ENCODE assay signal across 19 cellular contexts in genomic region chr9:129242191-129242953, GRCh38.
DNase-seq lines count a peak whose midpoint lies in the region; ATAC-seq and TF ChIP-seq lines count a peak whose summit lies in the region.
"Had no signal": no experiment of that assay in that cellular context is flagged by ENCODE, and none has a peak within 500 bp of the region (broad histone marks: within the 10 kb centered on the region; RNA-seq: fewer than 3 reads in every experiment).

No MANE protein-coding gene starts in this region.

- peaks cover 34% of the 10 kb centered on the region for H3K4me1 Mint-ChIP-seq in stimulated activated naive CD8-positive, alpha-beta T cell treated with anti-CD3 and anti-CD28 coated beads, Interleukin-15, amount 100 ng/mL, for 72 hours
- H3K4me1 Mint-ChIP-seq in Calu3 (ENCODE audit: low read depth, unreplicated experiment) = peaks cover 8% of the 10 kb centered on the region

- H3K27me3 Mint-ChIP-seq in stimulated activated naive CD8-positive, alpha-beta T cell treated with anti-CD3 and anti-CD28 coated beads, Interleukin-15, amount 100 ng/mL, for 72 hours = no peaks in the 10 kb centered on the region
- peaks cover 14% of the 10 kb centered on the region for H3K27me3 Mint-ChIP-seq in Calu3 (ENCODE audit: unreplicated experiment)

- H3K9me3 ChIP-seq in heart left ventricle (no peaks in the 10 kb centered on the region), osteoblast (ENCODE audit: low read depth, low read length) (no peaks in the 10 kb centered on the region)
- H3K9me3 ChIP-seq: stomach had no signal

- peaks cover 6% of the 10 kb centered on the region for H3K36me3 Mint-ChIP-seq in Calu3 (ENCODE audit: insufficient read depth, unreplicated experiment)

- H3K4me2 ChIP-seq in osteoblast (ENCODE audit: insufficient read depth, low read length) = no peak overlapping the region
- H3K4me2 ChIP-seq: hepatocyte had no signal

- DNase-seq in stimulated activated naive CD8-positive, alpha-beta T cell treated with anti-CD3 and anti-CD28 coated beads, Interleukin-15, amount 100 ng/mL, for 72 hours = no peak
- DNase-seq in stimulated activated naive CD8-positive, alpha-beta T cell treated with anti-CD3 and anti-CD28 coated beads, Interleukin-15, Interleukin-2, amounts not matched to agents 100 U/mL and 50 U/mL, for 24 hours = no peak
- DNase-seq in heart left ventricle (peak in 3 of 5 donors; percentile 20 to 48 (median 22)), osteoblast (ENCODE audit: insufficient read length, low spot score, missing footprints) (no peak), Calu3 (no peak), RKO (ENCODE audit: low spot score) (no peak), AG20443 (ENCODE audit: low spot score) (no peak)
- no peak for DNase-seq in stimulated activated CD4-positive, alpha-beta T cell treated with anti-CD3 and anti-CD28 coated beads, Interleukin-4, amount 100 ng/mL, for 1 hour
- DNase-seq: activated gamma-delta T cell treated with Interleukin-2 at 50 U/mL for 16 hours; COR-L47; effector CD4-positive, alpha-beta T cell; HCEC 1CT; kidney glomerular epithelial cell; NCI-H187 treated with DMSO at 0.1 percent for 48 hours; NCI-H510A; SIG-M5; stomach had no signal

- peaks cover 0 to 5% (median 0%) of the 10 kb centered on the region in 12 donors for H3K4me1 ChIP-seq in heart left ventricle
- peaks cover 10% of the 10 kb centered on the region for H3K4me1 ChIP-seq in osteoblast (ENCODE audit: insufficient read depth, low read length)

- H3K27ac Mint-ChIP-seq in stimulated activated naive CD8-positive, alpha-beta T cell treated with anti-CD3 and anti-CD28 coated beads, Interleukin-15, amount 100 ng/mL, for 72 hours = peak overlapping the region; percentile 4 to 22
- no peak overlapping the region for H3K27ac Mint-ChIP-seq in Calu3 (ENCODE audit: unreplicated experiment)
- H3K27ac Mint-ChIP-seq: T-helper 2 cell treated with Interferon-gamma antibody and Interleukin-4, amounts not matched to agents 5 μg/mL and 100 μg/mL, for 36 hours had no signal

- no peak for TF ChIP-seq POLR2A in heart left ventricle (IDR thresholded peaks at IDR 0.05)

- H3K27ac ChIP-seq in heart left ventricle (peak overlapping the region in 3 of 12 donors; percentile 5 to 43 (median 28)), osteoblast (ENCODE audit: low read depth, low read length) (peak overlapping the region; percentile 13)

- H3K27me3 ChIP-seq in heart left ventricle = no peaks in the 10 kb centered on the region
- no peaks in the 10 kb centered on the region for H3K27me3 ChIP-seq in osteoblast (ENCODE audit: insufficient read depth, low read length)
- H3K27me3 ChIP-seq: hepatocyte, stomach had no signal

- intact Hi-C loops in heart left ventricle (cut with DNase I) = no loop called here
- intact Hi-C loops in Calu3 (cut with micrococcal nuclease; ENCODE audit: unreplicated experiment) = no loop called here

- BruUV-seq in Calu3 (replicated peaks; lab: Mats Ljungman, UMichigan) = no TSS peak

- no peak for TF ChIP-seq CTCF in heart left ventricle (IDR thresholded peaks at IDR 0.05)
- TF ChIP-seq CTCF in osteoblast (IDR thresholded peaks at IDR 0.05; ENCODE audit: extremely low read depth, low read depth, low read length) = no peak
- TF ChIP-seq CTCF in Calu3 (IDR thresholded peaks at IDR 0.05; ENCODE audit: unreplicated experiment) = no peak

- H3K4me3 ChIP-seq in heart left ventricle (no peak overlapping the region), osteoblast (ENCODE audit: insufficient read depth, low read length) (no peak overlapping the region)
- H3K4me3 ChIP-seq: hepatocyte, stomach had no signal

- no peaks in the 10 kb centered on the region for H3K9me3 Mint-ChIP-seq in stimulated activated naive CD8-positive, alpha-beta T cell treated with anti-CD3 and anti-CD28 coated beads, Interleukin-15, amount 100 ng/mL, for 72 hours
- no peaks in the 10 kb centered on the region for H3K9me3 Mint-ChIP-seq in Calu3 (ENCODE audit: low read depth, unreplicated experiment)
- H3K9me3 Mint-ChIP-seq: T-helper 2 cell treated with Interferon-gamma antibody and Interleukin-4, amounts not matched to agents 5 μg/mL and 100 μg/mL, for 36 hours had no signal

- H3K79me2 ChIP-seq in osteoblast (ENCODE audit: insufficient read depth, low read length) = no peaks in the 10 kb centered on the region
- H3K79me2 ChIP-seq: hepatocyte had no signal

- no peak for ATAC-seq in stimulated activated naive CD8-positive, alpha-beta T cell treated with anti-CD3 and anti-CD28 coated beads, Interleukin-15, amount 100 ng/mL, for 72 hours
- no peak for ATAC-seq in stimulated activated naive CD8-positive, alpha-beta T cell treated with anti-CD3 and anti-CD28 coated beads, Interleukin-15, Interleukin-2, amounts not matched to agents 100 U/mL and 50 U/mL, for 24 hours
- peak in 1 of 4 donors; percentile 11 for ATAC-seq in heart left ventricle

- no peak overlapping the region for H3K4me3 Mint-ChIP-seq in stimulated activated naive CD8-positive, alpha-beta T cell treated with anti-CD3 and anti-CD28 coated beads, Interleukin-15, amount 100 ng/mL, for 72 hours
- no peak overlapping the region for H3K4me3 Mint-ChIP-seq in Calu3 (ENCODE audit: low read depth, unreplicated experiment)
- H3K4me3 Mint-ChIP-seq: T-helper 2 cell treated with Interferon-gamma antibody and Interleukin-4, amounts not matched to agents 5 μg/mL and 100 μg/mL, for 36 hours had no signal

- peak overlapping the region; percentile 93 for H2AFZ ChIP-seq in osteoblast (ENCODE audit: low read length)
- H2AFZ ChIP-seq: hepatocyte had no signal

- no peaks in the 10 kb centered on the region for H4K20me1 ChIP-seq in osteoblast (ENCODE audit: insufficient read depth, low read length)

- CTCF ChIA-PET in Calu3 (lab: Charles Lee) = interaction anchor here (0.8 kb wide), 1 partner anchor 13 kb away, joined by 3 read pairs; no protein-coding TSS in a partner anchor

- no peaks in the 10 kb centered on the region for H3K36me3 ChIP-seq in heart left ventricle
- no peaks in the 10 kb centered on the region for H3K36me3 ChIP-seq in osteoblast (ENCODE audit: insufficient read depth, low read length)
- H3K36me3 ChIP-seq: stomach had no signal

- 82 to 87% (median 85%) methylated on average over 12 to 15 of the region's 15 CpGs for WGBS in heart left ventricle, 4 donors

Comparison
In these comparisons a context has a peak if more than half of its experiments do, and no peak if none do; other contexts are left out.
1. DNase-seq: peak in heart left ventricle (3 of 5); none in stimulated activated naive CD8-positive, alpha-beta T cell treated with anti-CD3 and anti-CD28 coated beads, Interleukin-15, amount 100 ng/mL, for 72 hours (0 of 2), stimulated activated naive CD8-positive, alpha-beta T cell treated with anti-CD3 and anti-CD28 coated beads, Interleukin-15, Interleukin-2, amounts not matched to agents 100 U/mL and 50 U/mL, for 24 hours (single experiment), osteoblast (single experiment), stimulated activated CD4-positive, alpha-beta T cell treated with anti-CD3 and anti-CD28 coated beads, Interleukin-4, amount 100 ng/mL, for 1 hour (single experiment), Calu3 (single experiment), RKO (single experiment) and AG20443 (single experiment).